Comparison of ENCODE assay signal across 21 cellular contexts in the genomic region with DNA sequence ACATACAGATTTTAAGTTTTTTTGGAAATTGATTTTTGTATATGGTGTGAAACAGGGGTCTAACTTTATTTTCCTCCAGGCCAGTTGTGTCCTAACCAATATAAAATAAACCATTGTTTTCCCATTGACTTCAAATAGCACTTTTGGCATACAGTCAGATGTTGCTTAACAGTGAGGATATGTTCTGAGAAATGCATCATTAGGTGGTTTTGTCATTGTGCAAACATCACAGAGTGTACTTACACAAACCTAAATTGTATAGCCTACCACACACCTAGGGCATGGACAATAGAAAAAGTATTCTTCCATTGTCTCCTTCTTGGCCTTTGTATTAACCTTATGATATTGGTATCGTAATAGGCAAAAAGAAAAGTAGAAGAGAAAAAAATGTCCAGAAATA. TPM values are rescaled to one million over a fixed set of nuclear protein-coding genes. Genes with fewer than 3 reads are reported as not detected.
A peak's percentile ranks its signal among the peaks of the same experiment; 100 is the strongest.
DNase-seq lines count a peak whose midpoint lies in the region; ATAC-seq and TF ChIP-seq lines count a peak whose summit lies in the region.
"Had no signal": no experiment of that assay in that cellular context is flagged by ENCODE, and none has a peak within 500 bp of the region (broad histone marks: within the 10 kb centered on the region; RNA-seq: fewer than 3 reads in every experiment).

No MANE protein-coding gene starts in this region.

- H3K9me3 ChIP-seq in liver (ENCODE audit: control insufficient read depth in 4 of 4, low read length in 3 of 4) = no peaks in the 10 kb centered on the region
- H3K9me3 ChIP-seq in ascending aorta = no peaks in the 10 kb centered on the region
- H3K9me3 ChIP-seq: adrenal gland, colonic mucosa, left ventricle myocardium inferior, ovary had no signal

- no peak overlapping the region for H3K4me3 ChIP-seq in cardiac fibroblast (replicated peaks in 1 of 2; ENCODE audit: low read depth in 2 of 2, low read length in 2 of 2)
- H3K4me3 ChIP-seq in liver (ENCODE audit: low read depth in 1 of 3, low read length in 3 of 3) = no peak overlapping the region
- H3K4me3 ChIP-seq in ascending aorta = no peak overlapping the region
- H3K4me3 ChIP-seq: adrenal gland, colonic mucosa, left ventricle myocardium inferior, ovary had no signal

- TF ChIP-seq RAD21 in liver (IDR thresholded peaks at IDR 0.05) = peak in 1 of 2 donors; percentile 7

- WGBS in liver = 95% methylated on average over 1 of the region's 1 CpG

- no peak overlapping the region for H3K27ac ChIP-seq in liver (ENCODE audit: low read depth in 1 of 2, low read length in 2 of 2)
- H3K27ac ChIP-seq in ascending aorta = no peak overlapping the region
- H3K27ac ChIP-seq: adrenal gland, colonic mucosa, KMS-11, left ventricle myocardium inferior, ovary had no signal

- H3K36me3 ChIP-seq in liver (ENCODE audit: control insufficient read depth in 4 of 4, insufficient read depth in 3 of 4, low read depth in 1 of 4, low read length in 3 of 4) (no peaks in the 10 kb centered on the region), ascending aorta (no peaks in the 10 kb centered on the region)
- H3K36me3 ChIP-seq: adrenal gland, colonic mucosa, left ventricle myocardium inferior, ovary had no signal

- TF ChIP-seq CTCF in cardiac fibroblast (IDR thresholded peaks at IDR 0.05; ENCODE audit: low read depth, low read length) = no peak
- no peak for TF ChIP-seq CTCF in liver (IDR thresholded peaks at IDR 0.05; ENCODE audit: low read depth, low read length, missing input control)
- TF ChIP-seq CTCF in ascending aorta (IDR thresholded peaks at IDR 0.05) = no peak

- ATAC-seq in HG02970 (IDR thresholded peaks at IDR 0.05; ENCODE audit: low FRiP score, unreplicated experiment) = no peak
- ATAC-seq: activated CD8-positive, alpha-beta T cell treated with anti-CD3 and anti-CD28 coated beads for 36 hours; stimulated activated naive CD8-positive, alpha-beta T cell treated with anti-CD3 and anti-CD28 coated beads, Interleukin-15, amount 100 ng/mL, for 72 hours had no signal

- H3K27me3 ChIP-seq in liver (ENCODE audit: control insufficient read depth in 4 of 4, insufficient read depth in 4 of 4, low read length in 3 of 4) (no peaks in the 10 kb centered on the region), ascending aorta (no peaks in the 10 kb centered on the region)
- H3K27me3 ChIP-seq: colonic mucosa, ovary had no signal

- H3K4me1 ChIP-seq in liver (ENCODE audit: control insufficient read depth in 4 of 4, insufficient read depth in 4 of 4, low read length in 3 of 4) (no peaks in the 10 kb centered on the region), ascending aorta (no peaks in the 10 kb centered on the region)
- H3K4me1 ChIP-seq: adrenal gland, colonic mucosa had no signal

- H3K9ac ChIP-seq in liver (ENCODE audit: low read depth in 1 of 2, low read length in 2 of 2) = no peak overlapping the region
- H3K9ac ChIP-seq: KMS-11 had no signal

- peak; percentile 75 for DNase-seq in DMS53 (lab: John Stamatoyannopoulos, UW)
- DNase-seq in NCI-H2081 (lab: John Stamatoyannopoulos, UW) = peak; percentile 27 to 74
- DNase-seq in cardiac fibroblast (ENCODE audit: low read depth in 2 of 2) = peak; percentile 92 to 96
- no peak for DNase-seq in stimulated activated CD4-positive, alpha-beta T cell treated with anti-CD3 and anti-CD28 coated beads, Interleukin-4, amount 100 ng/mL, for 4 hours
- no peak for DNase-seq in ascending aorta (ENCODE audit: low spot score in 2 of 2)
- DNase-seq in NCI-H1436 treated with DMSO at 0.1 percent for 48 hours (lab: John Stamatoyannopoulos, UW) = no peak
- DNase-seq: activated CD8-positive, alpha-beta T cell treated with anti-CD3 and anti-CD28 coated beads for 36 hours; adrenal gland; colonic mucosa; left ventricle myocardium inferior; NCI-H1417 treated with DMSO at 0.1 percent for 48 hours; NCI-H82; ovary; stimulated activated CD4-positive, alpha-beta T cell treated with anti-CD3 and anti-CD28 coated beads, Interleukin-12 subunit alpha, Interleukin-12 subunit beta, amount 100 ng/mL, for 4 hours; stimulated activated naive CD8-positive, alpha-beta T cell treated with anti-CD3 and anti-CD28 coated beads, Interleukin-15, amount 100 ng/mL, for 72 hours had no signal

- intact Hi-C loops in ascending aorta (cut with DNase I) = no loop called here

TF ChIP-seq in liver, 16 proteins besides CTCF, POLR2A, EP300 and RAD21:
- no peak for TF ChIP-seq TAF1 (conservative IDR thresholded peaks at IDR 0.05)
- TF ChIP-seq NR2F2 (IDR thresholded peaks at IDR 0.05) = no peak
- TF ChIP-seq, protein P1, sequence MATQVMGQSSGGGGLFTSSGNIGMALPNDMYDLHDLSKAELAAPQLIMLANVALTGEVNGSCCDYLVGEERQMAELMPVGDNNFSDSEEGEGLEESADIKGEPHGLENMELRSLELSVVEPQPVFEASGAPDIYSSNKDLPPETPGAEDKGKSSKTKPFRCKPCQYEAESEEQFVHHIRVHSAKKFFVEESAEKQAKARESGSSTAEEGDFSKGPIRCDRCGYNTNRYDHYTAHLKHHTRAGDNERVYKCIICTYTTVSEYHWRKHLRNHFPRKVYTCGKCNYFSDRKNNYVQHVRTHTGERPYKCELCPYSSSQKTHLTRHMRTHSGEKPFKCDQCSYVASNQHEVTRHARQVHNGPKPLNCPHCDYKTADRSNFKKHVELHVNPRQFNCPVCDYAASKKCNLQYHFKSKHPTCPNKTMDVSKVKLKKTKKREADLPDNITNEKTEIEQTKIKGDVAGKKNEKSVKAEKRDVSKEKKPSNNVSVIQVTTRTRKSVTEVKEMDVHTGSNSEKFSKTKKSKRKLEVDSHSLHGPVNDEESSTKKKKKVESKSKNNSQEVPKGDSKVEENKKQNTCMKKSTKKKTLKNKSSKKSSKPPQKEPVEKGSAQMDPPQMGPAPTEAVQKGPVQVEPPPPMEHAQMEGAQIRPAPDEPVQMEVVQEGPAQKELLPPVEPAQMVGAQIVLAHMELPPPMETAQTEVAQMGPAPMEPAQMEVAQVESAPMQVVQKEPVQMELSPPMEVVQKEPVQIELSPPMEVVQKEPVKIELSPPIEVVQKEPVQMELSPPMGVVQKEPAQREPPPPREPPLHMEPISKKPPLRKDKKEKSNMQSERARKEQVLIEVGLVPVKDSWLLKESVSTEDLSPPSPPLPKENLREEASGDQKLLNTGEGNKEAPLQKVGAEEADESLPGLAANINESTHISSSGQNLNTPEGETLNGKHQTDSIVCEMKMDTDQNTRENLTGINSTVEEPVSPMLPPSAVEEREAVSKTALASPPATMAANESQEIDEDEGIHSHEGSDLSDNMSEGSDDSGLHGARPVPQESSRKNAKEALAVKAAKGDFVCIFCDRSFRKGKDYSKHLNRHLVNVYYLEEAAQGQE (IDR thresholded peaks at IDR 0.05) = peak; percentile 28
- TF ChIP-seq ZBTB33 (IDR thresholded peaks at IDR 0.05) = peak; percentile 16
- peak in 1 of 2 donors; percentile 18 for TF ChIP-seq JUND (IDR thresholded peaks at IDR 0.05)
- peak; percentile 41 for TF ChIP-seq YY1 (IDR thresholded peaks at IDR 0.05)
- peak in 1 of 2 donors; percentile 66 for TF ChIP-seq RXRA (IDR thresholded peaks at IDR 0.05)
- TF ChIP-seq FOXA2 (IDR thresholded peaks at IDR 0.05) = peak; percentile 58
- TF ChIP-seq FOXA1 (IDR thresholded peaks at IDR 0.05) = peak; percentile 16
- peak in 1 of 2 donors; percentile 35 for TF ChIP-seq HNF4A (conservative IDR thresholded peaks at IDR 0.05)
TF ChIP-seq in liver: peak in this region for 8.

RNA-seq across cellular contexts. Expression of gene DISP1, which starts 37.4 kb away (rescaled TPM):
- total RNA-seq in liver (1 to 10 TPM; 2.2 to 4.2 TPM), ascending aorta (23.2 TPM)
- 1 to 10 TPM; 1.6 to 2.9 TPM for polyA plus RNA-seq in liver

RNA-seq across cellular contexts. Expression of gene FAM177B, which starts 40.5 kb away (rescaled TPM):
- under 1 TPM in 1 of 2 donors, not detected in 1; 0.17 TPM for total RNA-seq in liver
- under 1 TPM in 1 of 2 donors, not detected in 1; 0.09 TPM for polyA plus RNA-seq in liver
- not detected for total RNA-seq in ascending aorta
- total RNA-seq: activated CD8-positive, alpha-beta T cell treated with anti-CD3 and anti-CD28 coated beads for 36 hours; endothelial cell of umbilical vein; left ventricle myocardium inferior; myocyte; RPMI7951 had no signal
- polyA plus RNA-seq: endothelial cell of umbilical vein had no signal

Comparison
In these comparisons a context has a peak if more than half of its experiments do, and no peak if none do; other contexts are left out.
1. DNase-seq: peak in DMS53 (single experiment), NCI-H2081 (2 of 2) and cardiac fibroblast (2 of 2); none in stimulated activated CD4-positive, alpha-beta T cell treated with anti-CD3 and anti-CD28 coated beads, Interleukin-4, amount 100 ng/mL, for 4 hours (0 of 2), ascending aorta (0 of 2) and NCI-H1436 treated with DMSO at 0.1 percent for 48 hours (single experiment).